29 cellular contexts compared by ENCODE assay signal in genomic region chr12:76153616-76154015, GRCh38.
"Had no signal": no experiment of that assay in that cellular context is flagged by ENCODE, and none has a peak within 500 bp of the region (broad histone marks: within the 10 kb centered on the region; RNA-seq: fewer than 3 reads in every experiment).

No MANE protein-coding gene starts in this region.

- H3K27ac ChIP-seq: epithelial cell of prostate, esophagus squamous epithelium, pancreas, prostate gland, skin epidermis, testis, transverse colon had no signal

- DNase-seq: activated CD4-positive, alpha-beta memory T cell treated with anti-CD3 and anti-CD28 coated beads, Interleukin-2, amount 10 ng/mL, durations not matched to agents 7 days and 5 days; activated CD4-positive, alpha-beta T cell treated with anti-CD3 and anti-CD28 coated beads, Interleukin-2, amount 10 ng/mL, durations not matched to agents 24 days and 14 days; activated CD4-positive, CD25-positive, alpha-beta regulatory T cell treated with anti-CD3 and anti-CD28 coated beads, Interleukin-2, amount 50 U/mL, for 72 hours; activated CD8-positive, alpha-beta memory T cell treated with anti-CD3 and anti-CD28 coated beads, Interleukin-2, amount 50 U/mL, for 48 hours; activated naive CD8-positive, alpha-beta T cell treated with anti-CD3 and anti-CD28 coated beads, Interleukin-2, amount 50 U/mL, for 24 hours; activated T-cell treated with anti-CD3 and anti-CD28 coated beads, Interleukin-2, amount 50 U/mL, for 24 hours; amygdala; dermis blood vessel endothelial cell; effector CD4-positive, alpha-beta T cell; esophagus squamous epithelium; midbrain; naive thymus-derived CD8-positive, alpha-beta T cell; nucleus accumbens; pancreas; retina; stimulated activated CD4-positive, alpha-beta T cell treated with anti-CD3 and anti-CD28 coated beads, Interleukin-12 subunit alpha, Interleukin-12 subunit beta, amount 100 ng/mL, for 4 hours; stimulated activated CD4-positive, alpha-beta T cell treated with anti-CD3 and anti-CD28 coated beads, Interleukin-4, amount 100 ng/mL, for 1 hour; stimulated activated naive CD8-positive, alpha-beta T cell treated with anti-CD3 and anti-CD28 coated beads, Interleukin-15, Interleukin-2, amounts not matched to agents 100 U/mL and 50 U/mL, for 24 hours; T-helper 2 cell; testis; transverse colon had no signal

- ATAC-seq: activated naive CD8-positive, alpha-beta T cell treated with anti-CD3 and anti-CD28 coated beads, Interleukin-2, amount 50 U/mL, for 24 hours; naive thymus-derived CD8-positive, alpha-beta T cell; pancreas; sciatic nerve; stimulated activated naive CD8-positive, alpha-beta T cell treated with anti-CD3 and anti-CD28 coated beads, Interleukin-15, Interleukin-2, amounts not matched to agents 100 U/mL and 50 U/mL, for 24 hours had no signal

- H3K36me3 Mint-ChIP-seq: activated naive CD4-positive, alpha-beta T cell treated with anti-CD3 and anti-CD28 coated beads, Interleukin-2, amount 50 U/mL, for 24 hours; naive thymus-derived CD8-positive, alpha-beta T cell had no signal

- H3K27ac Mint-ChIP-seq: activated CD4-positive, alpha-beta memory T cell treated with anti-CD3 and anti-CD28 coated beads, Interleukin-2, amount 10 ng/mL, durations not matched to agents 7 days and 5 days; activated CD4-positive, alpha-beta T cell treated with anti-CD3 and anti-CD28 coated beads, Interleukin-2, amount 10 ng/mL, durations not matched to agents 24 days and 14 days; activated naive CD4-positive, alpha-beta T cell treated with anti-CD3 and anti-CD28 coated beads, Interleukin-2, amount 50 U/mL, for 24 hours; activated naive CD8-positive, alpha-beta T cell treated with anti-CD3 and anti-CD28 coated beads, Interleukin-2, amount 50 U/mL, for 24 hours; activated T-cell treated with anti-CD3 and anti-CD28 coated beads, Interleukin-2, amount 50 U/mL, for 24 hours; activated T-helper 2 cell treated with anti-CD3 and anti-CD28 coated beads, Interferon-gamma antibody, Interleukin-2, Interleukin-4, amounts not matched to agents 10 μg/mL and 5 μg/mL and 100 μg/mL, durations not matched to agents 14 hours and 24 hours and 36 hours; naive thymus-derived CD8-positive, alpha-beta T cell had no signal

- H3K27me3 Mint-ChIP-seq: activated CD4-positive, alpha-beta memory T cell treated with anti-CD3 and anti-CD28 coated beads, Interleukin-2, amount 10 ng/mL, durations not matched to agents 7 days and 5 days; activated naive CD4-positive, alpha-beta T cell treated with anti-CD3 and anti-CD28 coated beads, Interleukin-2, amount 50 U/mL, for 24 hours; activated T-cell treated with anti-CD3 and anti-CD28 coated beads, Interleukin-2, amount 50 U/mL, for 24 hours; central memory CD8-positive, alpha-beta T cell had no signal

- H3K4me1 ChIP-seq: esophagus squamous epithelium, pancreas, prostate gland, testis, transverse colon had no signal

- H3K9me3 Mint-ChIP-seq: activated CD4-positive, alpha-beta memory T cell treated with anti-CD3 and anti-CD28 coated beads, Interleukin-2, amount 10 ng/mL, durations not matched to agents 7 days and 5 days; activated CD4-positive, alpha-beta T cell treated with anti-CD3 and anti-CD28 coated beads, Interleukin-2, amount 10 ng/mL, durations not matched to agents 24 days and 14 days; activated naive CD4-positive, alpha-beta T cell treated with anti-CD3 and anti-CD28 coated beads, Interleukin-2, amount 50 U/mL, for 24 hours; activated naive CD8-positive, alpha-beta T cell treated with anti-CD3 and anti-CD28 coated beads, Interleukin-2, amount 50 U/mL, for 24 hours; activated T-cell treated with anti-CD3 and anti-CD28 coated beads, Interleukin-2, amount 50 U/mL, for 24 hours; activated T-helper 2 cell treated with anti-CD3 and anti-CD28 coated beads, Interferon-gamma antibody, Interleukin-2, Interleukin-4, amounts not matched to agents 10 μg/mL and 5 μg/mL and 100 μg/mL, durations not matched to agents 14 hours and 24 hours and 36 hours; central memory CD8-positive, alpha-beta T cell; naive thymus-derived CD8-positive, alpha-beta T cell; neural crest cell had no signal

- H3K36me3 ChIP-seq: esophagus squamous epithelium, pancreas, prostate gland, transverse colon had no signal

- H3K4me3 ChIP-seq: esophagus squamous epithelium, pancreas, prostate gland, skin epidermis, testis, transverse colon had no signal

- H3K9me3 ChIP-seq: esophagus squamous epithelium, pancreas, prostate gland, testis, transverse colon had no signal

- H3K27me3 ChIP-seq: esophagus squamous epithelium, pancreas, testis, transverse colon had no signal

- H3K4me3 Mint-ChIP-seq: activated CD4-positive, alpha-beta memory T cell treated with anti-CD3 and anti-CD28 coated beads, Interleukin-2, amount 10 ng/mL, durations not matched to agents 7 days and 5 days; activated CD4-positive, alpha-beta T cell treated with anti-CD3 and anti-CD28 coated beads, Interleukin-2, amount 10 ng/mL, durations not matched to agents 24 days and 14 days; activated naive CD4-positive, alpha-beta T cell treated with anti-CD3 and anti-CD28 coated beads, Interleukin-2, amount 50 U/mL, for 24 hours; activated naive CD8-positive, alpha-beta T cell treated with anti-CD3 and anti-CD28 coated beads, Interleukin-2, amount 50 U/mL, for 24 hours; activated T-cell treated with anti-CD3 and anti-CD28 coated beads, Interleukin-2, amount 50 U/mL, for 24 hours; central memory CD8-positive, alpha-beta T cell; naive thymus-derived CD8-positive, alpha-beta T cell; neural crest cell had no signal
